ENCODE assay signal across 1 cellular context in genomic region chr19:45528149-45528743, GRCh38.
TF ChIP-seq lines count a peak whose summit lies in the region.

No MANE protein-coding gene starts in this region.

TF ChIP-seq in neural cell, 6 proteins besides CTCF, POLR2A, EP300 and RAD21 (continued from another document):
- no peak for TF ChIP-seq REST (IDR thresholded peaks at IDR 0.05; ENCODE audit: borderline replicate concordance)
- no peak for TF ChIP-seq EZH2 (IDR thresholded peaks at IDR 0.05; ENCODE audit: borderline replicate concordance, insufficient read depth, low read length, poor library complexity, severe bottlenecking)
- TF ChIP-seq SMC3 (conservative IDR thresholded peaks at IDR 0.05; ENCODE audit: poor library complexity) = no peak
- no peak for TF ChIP-seq POLR2AphosphoS5 (IDR thresholded peaks at IDR 0.05)
